9 cellular contexts compared by ENCODE assay signal in genomic region chr22:31284756-31285155, GRCh38. TPM values are rescaled to one million over a fixed set of nuclear protein-coding genes. Genes with fewer than 3 reads are reported as not detected.
DNase-seq lines count a peak whose midpoint lies in the region; ATAC-seq and TF ChIP-seq lines count a peak whose summit lies in the region.
"Had no signal": no experiment of that assay in that cellular context is flagged by ENCODE, and none has a peak within 500 bp of the region (broad histone marks: within the 10 kb centered on the region; RNA-seq: fewer than 3 reads in every experiment).

No MANE protein-coding gene starts in this region.

- POLR2A ChIA-PET in naive thymus-derived CD4-positive, alpha-beta T cell (lab: Charles Lee), result interaction anchor here (0.6 to 34.1 kb wide), 9 partner anchors 13 to 365 kb away, joined by 3 to 2331 read pairs (median 6); partner anchors contain the start of gene PIK3IP1

- no peak for TF ChIP-seq CTCF in uterus (IDR thresholded peaks at IDR 0.05)

- intact Hi-C loops in cardiac septum (cut with DNase I), result loop anchor here (5.0 kb wide), 1 partner anchor 72 kb away; the partner anchor contains the start of gene LIMK2
- intact Hi-C loops in Right ventricle myocardium inferior (cut with DNase I), result no loop called here
- intact Hi-C loops in naive thymus-derived CD4-positive, alpha-beta T cell (cut with micrococcal nuclease), result no loop called here
- intact Hi-C loops in uterus (cut with DNase I; ENCODE audit: low total_unique reads), result no loop called here

- peak overlapping the region; percentile 100 for H3K27ac Mint-ChIP-seq in central memory CD8-positive, alpha-beta T cell (ENCODE audit: low read depth)
- H3K27ac Mint-ChIP-seq in naive thymus-derived CD4-positive, alpha-beta T cell, result peak overlapping the region; percentile 95 to 100 (median 99)

- TF ChIP-seq POLR2A in uterus (IDR thresholded peaks at IDR 0.05), result no peak

- H3K4me3 Mint-ChIP-seq in central memory CD8-positive, alpha-beta T cell, result peak overlapping the region; percentile 97
- H3K4me3 Mint-ChIP-seq in naive thymus-derived CD4-positive, alpha-beta T cell, result peak overlapping the region; percentile 79 to 100 (median 98)

- peaks cover 95% of the 10 kb centered on the region for H3K36me3 Mint-ChIP-seq in central memory CD8-positive, alpha-beta T cell (ENCODE audit: insufficient read depth)
- peaks cover 7 to 88% (median 83%) of the 10 kb centered on the region in 5 donors for H3K36me3 Mint-ChIP-seq in naive thymus-derived CD4-positive, alpha-beta T cell

- no peaks in the 10 kb centered on the region for H3K27me3 Mint-ChIP-seq in central memory CD8-positive, alpha-beta T cell
- no peaks in the 10 kb centered on the region for H3K27me3 Mint-ChIP-seq in naive thymus-derived CD4-positive, alpha-beta T cell

- H3K4me3 ChIP-seq in naive thymus-derived CD4-positive, alpha-beta T cell (ENCODE audit: low read length), result peak overlapping the region; percentile 36
- H3K4me3 ChIP-seq in uterus, result no peak overlapping the region

- H3K9me3 Mint-ChIP-seq in central memory CD8-positive, alpha-beta T cell, result no peaks in the 10 kb centered on the region
- H3K9me3 Mint-ChIP-seq in naive thymus-derived CD4-positive, alpha-beta T cell, result peaks cover 0 to 9% (median 0%) of the 10 kb centered on the region in 11 donors

- H3K4me1 ChIP-seq in naive thymus-derived CD4-positive, alpha-beta T cell (ENCODE audit: control insufficient read depth in 2 of 2, insufficient read depth in 2 of 2, low read length in 2 of 2), result peaks cover 70 to 95% of the 10 kb centered on the region in 2 donors
- peaks cover 0 to 14% of the 10 kb centered on the region in 2 donors for H3K4me1 ChIP-seq in uterus

- H3K9me3 ChIP-seq in naive thymus-derived CD4-positive, alpha-beta T cell (ENCODE audit: control insufficient read depth in 2 of 3, low read length in 3 of 3), result no peaks in the 10 kb centered on the region
- no peaks in the 10 kb centered on the region for H3K9me3 ChIP-seq in uterus

- DNase-seq in cardiac septum (ENCODE audit: low spot score) (peak; percentile 56), Right ventricle myocardium inferior (ENCODE audit: missing footprints) (no peak), uterus (no peak), NCI-H1436 treated with DMSO at 0.1 percent for 48 hours (lab: John Stamatoyannopoulos, UW) (no peak), NCI-H1417 treated with DMSO at 0.1 percent for 48 hours (lab: John Stamatoyannopoulos, UW) (no peak), NCI-H2029 (lab: John Stamatoyannopoulos, UW) (no peak)
- no peak for DNase-seq in central memory CD8-positive, alpha-beta T cell (ENCODE audit: low spot score in 2 of 2)
- no peak for DNase-seq in naive thymus-derived CD4-positive, alpha-beta T cell
- DNase-seq: kidney glomerular epithelial cell had no signal

- H3K4me1 Mint-ChIP-seq in central memory CD8-positive, alpha-beta T cell, result peaks cover 62% of the 10 kb centered on the region
- peaks cover 51 to 92% (median 83%) of the 10 kb centered on the region in 7 donors for H3K4me1 Mint-ChIP-seq in naive thymus-derived CD4-positive, alpha-beta T cell

- no peaks in the 10 kb centered on the region for H3K27me3 ChIP-seq in naive thymus-derived CD4-positive, alpha-beta T cell (ENCODE audit: control insufficient read depth in 2 of 2, insufficient read depth in 2 of 2, low read length in 2 of 2)
- no peaks in the 10 kb centered on the region for H3K27me3 ChIP-seq in uterus

- CTCF ChIA-PET in naive thymus-derived CD4-positive, alpha-beta T cell (lab: Charles Lee), result interaction anchor here (0.6 to 2.9 kb wide), 3 partner anchors 12 to 62 kb away, joined by 3 to 27 read pairs (median 3); no protein-coding TSS in a partner anchor

- no peak for ATAC-seq in Right ventricle myocardium inferior
- no peak for ATAC-seq in central memory CD8-positive, alpha-beta T cell (replicated peaks; ENCODE audit: extremely low read depth, poor library complexity, severe bottlenecking)
- ATAC-seq in naive thymus-derived CD4-positive, alpha-beta T cell, result no peak

- H3K36me3 ChIP-seq in naive thymus-derived CD4-positive, alpha-beta T cell (ENCODE audit: control insufficient read depth in 2 of 3, insufficient read depth in 3 of 3, low read length in 3 of 3), result peaks cover 61 to 90% (median 81%) of the 10 kb centered on the region in 3 experiments
- H3K36me3 ChIP-seq in uterus, result no peaks in the 10 kb centered on the region

- peak overlapping the region; percentile 100 for H3K27ac ChIP-seq in naive thymus-derived CD4-positive, alpha-beta T cell (ENCODE audit: low read depth, low read length)
- peak overlapping the region; percentile 37 to 100 for H3K27ac ChIP-seq in uterus

RNA-seq across cellular contexts. Expression of gene PIK3IP1, which starts 7.5 kb away (rescaled TPM):
- total RNA-seq in cardiac septum (10.5 TPM), Right ventricle myocardium inferior (13.7 TPM), uterus (10 to 100 TPM; 12.7 to 35.1 (median 24.7) TPM)
- 100 to 1,000 TPM in 4 of 5 experiments, 10 to 100 TPM in 1; 72.8 to 638 (median 594) TPM for total RNA-seq in naive thymus-derived CD4-positive, alpha-beta T cell
- polyA plus RNA-seq in naive thymus-derived CD4-positive, alpha-beta T cell, result 100 to 1,000 TPM; 606 to 941 TPM
